ENCODE assay signal across 8 cellular contexts in the genomic region with DNA sequence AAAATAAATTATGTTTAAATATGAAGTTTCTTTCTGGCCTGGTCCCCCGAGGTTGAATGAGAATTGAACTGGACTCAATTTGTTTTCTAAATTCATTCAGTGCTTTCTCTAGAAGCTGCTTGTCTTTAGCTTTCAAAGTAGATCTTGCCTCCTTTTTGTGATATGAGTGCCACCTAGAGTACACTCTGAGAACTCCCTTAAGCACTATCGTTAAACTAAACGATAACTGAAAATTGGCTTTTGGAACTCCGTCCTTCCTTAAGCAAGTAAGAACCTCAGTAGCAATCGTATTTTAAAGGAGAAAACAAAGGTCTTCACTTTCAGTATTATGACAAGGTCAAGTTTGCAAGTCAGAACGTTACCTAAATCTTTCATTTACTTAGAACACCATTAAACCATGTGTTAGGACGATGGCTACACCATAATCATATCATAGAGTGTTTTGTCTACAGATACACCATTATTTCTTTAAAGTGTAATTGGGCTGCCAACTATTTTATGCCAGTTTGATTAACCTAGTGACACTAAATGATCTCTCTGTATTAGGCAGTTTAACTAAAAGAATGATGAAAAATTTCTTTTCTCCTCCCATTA.
DNase-seq lines count a peak whose midpoint lies in the region; ATAC-seq and TF ChIP-seq lines count a peak whose summit lies in the region.

No MANE protein-coding gene starts in this region.

- H2AFZ ChIP-seq in ACC112 (ENCODE audit: low read length, unreplicated experiment) (peak overlapping the region; percentile 59), parathyroid adenoma (no peak overlapping the region)

- TF ChIP-seq CTCF in GM12872 (IDR thresholded peaks at IDR 0.05; ENCODE audit: insufficient read depth, low read depth, low read length) (peak; percentile 76), parathyroid adenoma (IDR thresholded peaks at IDR 0.05) (peak; percentile 69)

- H3K9me3 ChIP-seq in parathyroid adenoma (ENCODE audit: control insufficient read depth, low read length), result no peaks in the 10 kb centered on the region

- DNase-seq in NCI-H1694 (lab: John Stamatoyannopoulos, UW), result peak; percentile 88
- peak; percentile 62 for DNase-seq in SW480 (ENCODE audit: low spot score)
- DNase-seq in fibroblast of peridontal ligament (ENCODE audit: extremely low read depth), result peak; percentile 86
- DNase-seq in GF-D8 (lab: John Stamatoyannopoulos, UW), result no peak

- H3K79me2 ChIP-seq in ACC112 (ENCODE audit: control insufficient read depth, insufficient read depth, low read length, unreplicated experiment) (no peaks in the 10 kb centered on the region), parathyroid adenoma (no peaks in the 10 kb centered on the region)

- 0 out of 2 replicates have a peak overlapping the region, but pooled peaks have one; percentile 41 for H3K4me3 ChIP-seq in ACC112 (ENCODE audit: low read depth, low read length)
- no peak overlapping the region for H3K4me3 ChIP-seq in parathyroid adenoma (ENCODE audit: low read depth, low read length)

- peak; percentile 54 for ATAC-seq in HG02852 (IDR thresholded peaks at IDR 0.05; ENCODE audit: unreplicated experiment)

- no peak overlapping the region for H3K9ac ChIP-seq in parathyroid adenoma

- H3K36me3 ChIP-seq in ACC112 (ENCODE audit: insufficient read depth, low read length) (no peaks in the 10 kb centered on the region), parathyroid adenoma (ENCODE audit: control insufficient read depth, insufficient read depth, low read length) (no peaks in the 10 kb centered on the region)

- H3K4me1 ChIP-seq in ACC112 (ENCODE audit: control insufficient read depth, insufficient read depth, low read length, unreplicated experiment) (no peaks in the 10 kb centered on the region), parathyroid adenoma (no peaks in the 10 kb centered on the region)

- H3K27me3 ChIP-seq in ACC112 (ENCODE audit: insufficient read depth, low read length) (peaks cover 39% of the 10 kb centered on the region), parathyroid adenoma (ENCODE audit: control insufficient read depth, insufficient read depth, low read length) (peaks cover 3% of the 10 kb centered on the region)

- H3K4me2 ChIP-seq in parathyroid adenoma (ENCODE audit: low read length), result no peak overlapping the region

- H3K27ac ChIP-seq in ACC112 (ENCODE audit: low read depth, low read length) (no peak overlapping the region), parathyroid adenoma (no peak overlapping the region)
